In the genomic region with DNA sequence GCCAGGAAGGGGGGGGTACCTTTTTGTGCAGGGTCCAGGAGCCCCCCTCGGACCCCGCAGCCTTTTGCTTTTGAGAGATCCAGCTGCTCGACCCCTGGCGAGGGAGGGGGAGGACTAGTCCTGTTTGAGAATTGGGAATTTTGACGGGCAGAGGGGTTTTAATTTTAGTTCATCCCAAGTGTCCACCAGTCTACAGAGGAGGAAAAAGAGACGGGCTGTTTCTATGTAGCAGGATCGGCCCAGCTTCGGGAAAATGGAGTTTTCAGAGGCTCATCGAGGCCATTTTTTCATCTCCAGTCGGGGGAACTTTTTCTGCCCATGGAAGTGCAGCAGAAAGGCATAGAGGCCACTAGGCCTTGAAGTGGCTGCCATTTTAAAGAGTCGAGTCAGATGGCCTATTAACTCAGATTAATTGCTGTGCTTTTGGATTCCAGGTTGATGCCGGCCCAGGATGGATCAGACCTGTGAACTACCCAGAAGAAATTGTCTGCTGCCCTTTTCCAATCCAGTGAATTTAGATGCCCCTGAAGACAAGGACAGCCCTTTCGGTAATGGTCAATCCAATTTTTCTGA, we compare ENCODE assay signal across 8 cellular contexts. TPM values are rescaled to one million over a fixed set of nuclear protein-coding genes. Genes with fewer than 3 reads are reported as not detected.
DNase-seq lines count a peak whose midpoint lies in the region; ATAC-seq, FAIRE-seq and TF ChIP-seq lines count a peak whose summit lies in the region.

No MANE protein-coding gene starts in this region.

- H3K36me3 Mint-ChIP-seq in CD4-positive, alpha-beta T cell (ENCODE audit: low read depth), result peaks cover 53% of the 10 kb centered on the region
- H3K36me3 Mint-ChIP-seq in naive B cell, result peaks cover 6 to 8% of the 10 kb centered on the region in 2 donors

- CTCF ChIA-PET in CD4-positive, alpha-beta T cell (lab: Charles Lee), result interaction anchor here (3.1 kb wide), 1 partner anchor 21 kb away, joined by 12 read pairs; no protein-coding TSS in a partner anchor

- no peak for TF ChIP-seq CTCF in CD4-positive, alpha-beta T cell (IDR thresholded peaks at IDR 0.05)
- TF ChIP-seq CTCF in cardiac fibroblast (IDR thresholded peaks at IDR 0.05; ENCODE audit: low read depth, low read length), result no peak

- H3K4me3 ChIP-seq in MG63, result peak overlapping the region; percentile 82
- H3K4me3 ChIP-seq in cardiac fibroblast (replicated peaks in 1 of 2; ENCODE audit: low read depth in 2 of 2, low read length in 2 of 2), result peak overlapping the region; percentile 34 to 63

- no peak for ATAC-seq in CD4-positive, alpha-beta T cell (ENCODE audit: poor library complexity)
- ATAC-seq in naive B cell (ENCODE audit: low read depth in 2 of 2) (no peak), GM21529 (IDR thresholded peaks at IDR 0.05; ENCODE audit: unreplicated experiment) (no peak)

- H3K27ac Mint-ChIP-seq in CD4-positive, alpha-beta T cell, result peak overlapping the region; percentile 97
- peak overlapping the region in 5 of 6 donors; percentile 44 to 90 (median 85) for H3K27ac Mint-ChIP-seq in naive B cell

- peak overlapping the region; percentile 90 for H3K4me3 Mint-ChIP-seq in CD4-positive, alpha-beta T cell
- peak overlapping the region; percentile 79 to 93 (median 88) for H3K4me3 Mint-ChIP-seq in naive B cell

- H3K27me3 Mint-ChIP-seq in CD4-positive, alpha-beta T cell, result no peaks in the 10 kb centered on the region
- H3K27me3 Mint-ChIP-seq in naive B cell, result no peaks in the 10 kb centered on the region

- H3K9me3 ChIP-seq in CD4-positive, alpha-beta T cell (ENCODE audit: control insufficient read depth, low read length), result no peaks in the 10 kb centered on the region
- H3K9me3 ChIP-seq in MG63, result no peaks in the 10 kb centered on the region

- intact Hi-C loops in CD4-positive, alpha-beta T cell (cut with DNase I, micrococcal nuclease), result loop anchor here in 1 of 2 experiments (5.0 to 10.0 kb wide), 6 partner anchors 112 to 1493 kb away; a partner anchor contains a TSS

- FAIRE-seq in GM12892 (lab: Jason Lieb, UNC), result no peak

- POLR2A ChIA-PET in CD4-positive, alpha-beta T cell (lab: Charles Lee), result interaction anchor here (0.7 to 4.1 kb wide), 14 partner anchors 10 to 363 kb away, joined by 3 to 31 read pairs (median 3); a partner anchor contains a TSS

- TF ChIP-seq POLR2A in GM12892 (IDR thresholded peaks at IDR 0.05; ENCODE audit: low read depth, low read length), result no peak

- peaks cover 49% of the 10 kb centered on the region for H3K36me3 ChIP-seq in MG63

- H3K9me3 Mint-ChIP-seq in CD4-positive, alpha-beta T cell, result no peaks in the 10 kb centered on the region
- no peaks in the 10 kb centered on the region for H3K9me3 Mint-ChIP-seq in naive B cell

- peaks cover 55% of the 10 kb centered on the region for H3K4me1 Mint-ChIP-seq in CD4-positive, alpha-beta T cell (ENCODE audit: low read depth)
- H3K4me1 Mint-ChIP-seq in naive B cell, result peaks cover 16 to 40% (median 30%) of the 10 kb centered on the region in 3 donors

- no peak for DNase-seq in CD4-positive, alpha-beta T cell
- DNase-seq in MG63 (no peak), cardiac fibroblast (ENCODE audit: low read depth in 2 of 2) (peak in 1 of 2 donors; percentile 27), naive B cell (no peak), GM12892 (ENCODE audit: insufficient read length) (no peak), NCI-H1436 (lab: John Stamatoyannopoulos, UW) (no peak), mucosa of gallbladder (ENCODE audit: low spot score) (no peak)

- no peaks in the 10 kb centered on the region for H3K27me3 ChIP-seq in CD4-positive, alpha-beta T cell (ENCODE audit: control insufficient read depth, insufficient read depth, low read length)
- H3K27me3 ChIP-seq in MG63, result no peaks in the 10 kb centered on the region

- H3K27ac ChIP-seq in CD4-positive, alpha-beta T cell (ENCODE audit: low read depth, low read length), result peak overlapping the region; percentile 65

RNA-seq across cellular contexts. Expression of a gene that starts 1.2 kb away (rescaled TPM):
- total RNA-seq in CD4-positive, alpha-beta T cell, result 10 to 100 TPM; 87.6 to 93.3 TPM
- 30.9 and 43.8 TPM in 2 replicates for total RNA-seq in MG63 (2014; rRNA removed; shearing (Covaris generic); ENCODE audit: low replicate concordance)
- polyA plus RNA-seq in naive B cell (ENCODE audit: low read depth in 6 of 6), result 10 to 100 TPM; 32.4 to 87.7 (median 46.1) TPM
- 21.7 TPM for polyA plus RNA-seq in GM12892 (2012; ENCODE audit: missing spikeins)
- total RNA-seq in mucosa of gallbladder, result 82.1 TPM

RNA-seq across cellular contexts. Expression of a gene that starts 48.0 kb away (rescaled TPM):
- 1 to 10 TPM; 2.8 to 3.1 TPM for total RNA-seq in CD4-positive, alpha-beta T cell
- 51.3 and 96.6 TPM in 2 replicates for total RNA-seq in MG63 (2014; rRNA removed; shearing (Covaris generic); ENCODE audit: low replicate concordance)
- polyA plus RNA-seq in naive B cell (ENCODE audit: low read depth in 6 of 6), result under 1 TPM in 2 of 6 donors, not detected in 4; 0.39 to 0.58 TPM
- polyA plus RNA-seq in GM12892 (2012; ENCODE audit: missing spikeins), result 0.45 TPM
- 233 TPM for total RNA-seq in mucosa of gallbladder

Comparison
In these comparisons a context has a peak if more than half of its experiments do, and no peak if none do; other contexts are left out.
1. RNA of a gene that starts 48.0 kb away (total RNA-seq): 233 TPM in mucosa of gallbladder (single experiment) and 51.3 to 96.6 TPM in MG63; 2.8 to 3.1 TPM in CD4-positive, alpha-beta T cell; every median in the first group is over 10 times any median in the second.